Comparison of ENCODE assay signal across 1 cellular context in genomic region chr12:34233618-34234017, GRCh38.
TF ChIP-seq lines count a peak whose summit lies in the region.

No MANE protein-coding gene starts in this region.

TF ChIP-seq in K562, 482 proteins besides CTCF, POLR2A, EP300 and RAD21 (continued from another document):
- TF ChIP-seq RNF219 (CRISPR knock-in tag; IDR thresholded peaks at IDR 0.05), result no peak
- TF ChIP-seq NRF1 (conservative IDR thresholded peaks at IDR 0.05 in 1 of 2, IDR thresholded peaks at IDR 0.05 in 1 of 2), result peak; percentile 58 to 67
- TF ChIP-seq ZNF263 (CRISPR knock-in tag; IDR thresholded peaks at IDR 0.05; ENCODE audit: borderline replicate concordance), result no peak
- no peak for TF ChIP-seq BCOR (IDR thresholded peaks at IDR 0.05)
- TF ChIP-seq FOXA3 (CRISPR knock-in tag; conservative IDR thresholded peaks at IDR 0.05 in 1 of 2, IDR thresholded peaks at IDR 0.05 in 1 of 2), result no peak
